31 cellular contexts compared by ENCODE assay signal in the genomic region with DNA sequence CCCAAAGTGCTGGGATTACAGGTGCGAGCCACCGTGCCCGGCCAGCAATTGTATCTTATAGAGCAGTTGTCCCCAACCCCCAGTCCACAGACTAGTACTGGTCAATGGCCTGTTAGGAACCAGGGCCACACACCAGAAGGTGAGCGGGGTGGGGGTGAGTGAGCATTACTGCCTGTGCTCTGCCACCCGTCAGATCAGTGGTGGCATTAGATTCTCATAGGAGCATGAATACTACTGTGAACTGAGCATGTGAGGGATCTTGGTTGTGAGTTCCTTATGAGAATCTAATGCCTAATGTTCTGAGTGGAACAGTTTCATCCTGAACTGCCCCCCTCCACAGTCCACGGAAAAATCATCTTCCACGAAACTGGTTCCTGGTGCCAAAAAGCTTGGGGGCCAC.
DNase-seq lines count a peak whose midpoint lies in the region; TF ChIP-seq lines count a peak whose summit lies in the region.
"Had no signal": no experiment of that assay in that cellular context is flagged by ENCODE, and none has a peak within 500 bp of the region (broad histone marks: within the 10 kb centered on the region; RNA-seq: fewer than 3 reads in every experiment).

No MANE protein-coding gene starts in this region.

- H3K4me3 ChIP-seq in esophagus muscularis mucosa (no peak overlapping the region), mesenchymal stem cell (ENCODE audit: insufficient read depth in 1 of 2, low read depth in 1 of 2, low read length in 2 of 2) (no peak overlapping the region), parathyroid adenoma (ENCODE audit: low read depth, low read length) (no peak overlapping the region)
- H3K4me3 ChIP-seq: A549; BLaER1; BLaER1 treated with 17β-estradiol and CSF1 and Interleukin-3, amounts not matched to agents 10 nM and 100 nM had no signal

- 89% methylated on average over 7 of the region's 7 CpGs for WGBS in esophagus muscularis mucosa
- WGBS in mesenchymal stem cell, result 92% methylated on average over 4 of the region's 7 CpGs

- no peaks in the 10 kb centered on the region for H3K79me2 ChIP-seq in parathyroid adenoma

- no peak overlapping the region for H3K14ac ChIP-seq in mesenchymal stem cell (ENCODE audit: low read length in 2 of 2)

- peak overlapping the region; percentile 12 for H4K91ac ChIP-seq in mesenchymal stem cell (ENCODE audit: low read length)

- H3K27me3 ChIP-seq in esophagus muscularis mucosa (no peaks in the 10 kb centered on the region), mesenchymal stem cell (ENCODE audit: control insufficient read depth in 1 of 2, insufficient read depth in 1 of 2, low read length in 2 of 2) (no peaks in the 10 kb centered on the region), parathyroid adenoma (ENCODE audit: control insufficient read depth, insufficient read depth, low read length) (no peaks in the 10 kb centered on the region)
- H3K27me3 ChIP-seq: BE2C; BLaER1; BLaER1 treated with 17β-estradiol and CSF1 and Interleukin-3, amounts not matched to agents 10 nM and 100 nM had no signal

- no peak overlapping the region for H2BK120ac ChIP-seq in mesenchymal stem cell (ENCODE audit: low read depth, low read length)

- H2AK5ac ChIP-seq in mesenchymal stem cell (ENCODE audit: low read length, severe bottlenecking), result no peak overlapping the region

- H2BK15ac ChIP-seq in mesenchymal stem cell (ENCODE audit: low read depth, poor library complexity, severe bottlenecking), result peak overlapping the region; percentile 86

- H3K27ac ChIP-seq in esophagus muscularis mucosa (replicated peaks in 1 of 4), result no peak overlapping the region
- H3K27ac ChIP-seq in mesenchymal stem cell (ENCODE audit: low read length, poor library complexity, severe bottlenecking), result no peak overlapping the region
- H3K27ac ChIP-seq in parathyroid adenoma, result peak overlapping the region; percentile 72
- H3K27ac ChIP-seq: 22Rv1; A549; BLaER1; BLaER1 treated with 17β-estradiol and CSF1 and Interleukin-3, amounts not matched to agents 10 nM and 100 nM; C4-2B had no signal

- DNase-seq in esophagus muscularis mucosa (ENCODE audit: extremely low spot score) (peak; percentile 91), mesenchymal stem cell (no peak), mesenteric fat pad (ENCODE audit: low spot score) (no peak), NCI-H2029 (lab: John Stamatoyannopoulos, UW) (no peak)
- no peak for DNase-seq in stimulated activated CD4-positive, alpha-beta T cell treated with anti-CD3 and anti-CD28 coated beads, Interleukin-1b, Interleukin-23, amount 100 ng/mL, for 48 hours
- DNase-seq: 8988T; ACHN; AML-193; BE2C; C1 segment of cervical spinal cord; Caco-2; Calu3; CD4-positive, alpha-beta memory T cell; CD4-positive, alpha-beta T cell; CD4-positive, CD25-positive, alpha-beta regulatory T cell; CD8-positive, alpha-beta memory T cell; CD8-positive, alpha-beta T cell; COR-L47; DMS 273 treated with DMSO at 0.1 percent for 48 hours; DMS153; DMS53; DMS79; DMS79 treated with DMSO at 0.1 percent for 48 hours; DND-41; EL had no signal

- peak overlapping the region; percentile 12 to 88 for H2BK12ac ChIP-seq in mesenchymal stem cell (ENCODE audit: low read length in 2 of 2)

- H3K4me2 ChIP-seq in mesenchymal stem cell (ENCODE audit: low read length, poor library complexity, severe bottlenecking) (no peak overlapping the region), parathyroid adenoma (ENCODE audit: low read length) (no peak overlapping the region)
- H3K4me2 ChIP-seq: A549; BLaER1; BLaER1 treated with 17β-estradiol and CSF1 and Interleukin-3, amounts not matched to agents 10 nM and 100 nM had no signal

- H3K9me3 ChIP-seq in esophagus muscularis mucosa (no peaks in the 10 kb centered on the region), mesenchymal stem cell (ENCODE audit: control insufficient read depth, low read length) (no peaks in the 10 kb centered on the region), parathyroid adenoma (ENCODE audit: control insufficient read depth, low read length) (no peaks in the 10 kb centered on the region)
- H3K9me3 ChIP-seq: A549; BE2C; BLaER1; BLaER1 treated with 17β-estradiol and CSF1 and Interleukin-3, amounts not matched to agents 10 nM and 100 nM; Caco-2 had no signal

- H2AFZ ChIP-seq in mesenchymal stem cell (ENCODE audit: low read depth, low read length), result no peak overlapping the region
- no peak overlapping the region for H2AFZ ChIP-seq in parathyroid adenoma

- H3K18ac ChIP-seq in mesenchymal stem cell (ENCODE audit: low read depth in 1 of 2, low read length in 2 of 2), result no peak overlapping the region

- H3K23ac ChIP-seq in mesenchymal stem cell (ENCODE audit: low read length in 2 of 2), result no peak overlapping the region

- TF ChIP-seq CTCF in esophagus muscularis mucosa (IDR thresholded peaks at IDR 0.05), result no peak
- TF ChIP-seq CTCF in parathyroid adenoma (IDR thresholded peaks at IDR 0.05), result no peak

- H3K79me1 ChIP-seq in mesenchymal stem cell (replicated peaks; ENCODE audit: low read length, poor library complexity, severe bottlenecking), result no peaks in the 10 kb centered on the region

- no peak overlapping the region for H2BK5ac ChIP-seq in mesenchymal stem cell (ENCODE audit: low read depth, low read length, poor library complexity, severe bottlenecking)

- H3K4me1 ChIP-seq in esophagus muscularis mucosa (peaks cover 0 to 2% (median 0%) of the 10 kb centered on the region in 4 donors), mesenchymal stem cell (ENCODE audit: control insufficient read depth, insufficient read depth, low read depth, low read length) (peaks cover 8% of the 10 kb centered on the region), parathyroid adenoma (peaks cover 35% of the 10 kb centered on the region)
- H3K4me1 ChIP-seq: A549; BE2C; BLaER1; BLaER1 treated with 17β-estradiol and CSF1 and Interleukin-3, amounts not matched to agents 10 nM and 100 nM; Caco-2 had no signal

- TF ChIP-seq EP300 in esophagus muscularis mucosa (IDR thresholded peaks at IDR 0.05), result no peak

- H3K9ac ChIP-seq in mesenchymal stem cell (ENCODE audit: low read length) (no peak overlapping the region), parathyroid adenoma (no peak overlapping the region)
- H3K9ac ChIP-seq: BLaER1; BLaER1 treated with 17β-estradiol and CSF1 and Interleukin-3, amounts not matched to agents 10 nM and 100 nM had no signal

- H3K36me3 ChIP-seq in esophagus muscularis mucosa (no peaks in the 10 kb centered on the region), mesenchymal stem cell (ENCODE audit: control insufficient read depth in 1 of 2, insufficient read depth in 2 of 2, low read depth in 1 of 2, low read length in 2 of 2) (no peaks in the 10 kb centered on the region), parathyroid adenoma (ENCODE audit: control insufficient read depth, insufficient read depth, low read length) (no peaks in the 10 kb centered on the region)
- H3K36me3 ChIP-seq: BE2C; BLaER1; BLaER1 treated with 17β-estradiol and CSF1 and Interleukin-3, amounts not matched to agents 10 nM and 100 nM had no signal

- intact Hi-C loops in esophagus muscularis mucosa (cut with DNase I), result no loop called here

- H4K8ac ChIP-seq in mesenchymal stem cell (ENCODE audit: low read length), result no peak overlapping the region

- no peak for TF ChIP-seq POLR2A in esophagus muscularis mucosa (IDR thresholded peaks at IDR 0.05; ENCODE audit: low read depth)

- H3K4ac ChIP-seq in mesenchymal stem cell (ENCODE audit: low read depth in 1 of 2, low read length in 2 of 2), result no peak overlapping the region
